ENCODE assay signal across 34 cellular contexts in genomic region chrX:110265624-110266023, GRCh38.
"Had no signal": no experiment of that assay in that cellular context is flagged by ENCODE, and none has a peak within 500 bp of the region (broad histone marks: within the 10 kb centered on the region; RNA-seq: fewer than 3 reads in every experiment).

No MANE protein-coding gene starts in this region.

- ATAC-seq: activated naive CD8-positive, alpha-beta T cell treated with anti-CD3 and anti-CD28 coated beads, Interleukin-2, amount 50 U/mL, for 24 hours; esophagus mucosa; heart left ventricle; naive thymus-derived CD4-positive, alpha-beta T cell; stimulated activated memory B cell treated with anti-CD40 and anti-IgM and Interleukin-4, amounts not matched to agents 10 μg/mL and 1 μg/mL and 100 μg/mL, for 72 hours; stimulated activated naive CD8-positive, alpha-beta T cell treated with anti-CD3 and anti-CD28 coated beads, Interleukin-15, amount 100 ng/mL, for 72 hours; WTC11 had no signal

- H3K27me3 Mint-ChIP-seq: activated CD4-positive, alpha-beta memory T cell treated with anti-CD3 and anti-CD28 coated beads, Interleukin-2, amount 10 ng/mL, durations not matched to agents 7 days and 5 days; activated CD4-positive, alpha-beta T cell treated with anti-CD3 and anti-CD28 coated beads, Interleukin-2, amount 10 ng/mL, durations not matched to agents 7 days and 5 days; activated naive CD4-positive, alpha-beta T cell treated with anti-CD3 and anti-CD28 coated beads, Interleukin-2, amount 50 U/mL, for 24 hours; activated naive CD8-positive, alpha-beta T cell treated with anti-CD3 and anti-CD28 coated beads, Interleukin-2, amount 50 U/mL, for 24 hours; central memory CD8-positive, alpha-beta T cell; dendritic cell treated with granulocyte-macrophage colony-stimulating factor and Interleukin-4, amounts not matched to agents 40 ng/mL and 50 ng/mL, for 4 days; memory B cell; naive thymus-derived CD4-positive, alpha-beta T cell; progenitor cell of endocrine pancreas; stimulated activated memory B cell treated with anti-CD40 and anti-IgM and Interleukin-4, amounts not matched to agents 10 μg/mL and 1 μg/mL and 100 μg/mL, for 72 hours; stimulated activated naive CD8-positive, alpha-beta T cell treated with anti-CD3 and anti-CD28 coated beads, Interleukin-15, amount 100 ng/mL, for 72 hours; type B pancreatic cell had no signal

- H3K36me3 ChIP-seq: breast epithelium, heart left ventricle, ovary, sigmoid colon, uterus had no signal

- H3K27ac ChIP-seq: breast epithelium, heart left ventricle, ovary, sigmoid colon, uterus had no signal

- H3K9me3 Mint-ChIP-seq: activated CD4-positive, alpha-beta memory T cell treated with anti-CD3 and anti-CD28 coated beads, Interleukin-2, amount 10 ng/mL, durations not matched to agents 7 days and 5 days; activated CD4-positive, alpha-beta T cell treated with anti-CD3 and anti-CD28 coated beads, Interleukin-2, amount 10 ng/mL, durations not matched to agents 7 days and 5 days; activated naive CD4-positive, alpha-beta T cell treated with anti-CD3 and anti-CD28 coated beads, Interleukin-2, amount 50 U/mL, for 24 hours; activated naive CD8-positive, alpha-beta T cell treated with anti-CD3 and anti-CD28 coated beads, Interleukin-2, amount 50 U/mL, for 24 hours; activated T-cell treated with anti-CD3 and anti-CD28 coated beads, Interleukin-2, amount 50 U/mL, for 24 hours; central memory CD8-positive, alpha-beta T cell; dendritic cell treated with granulocyte-macrophage colony-stimulating factor and Interleukin-4, amounts not matched to agents 40 ng/mL and 50 ng/mL, for 4 days; immature natural killer cell; memory B cell; stimulated activated memory B cell treated with anti-CD40 and anti-IgM and Interleukin-4, amounts not matched to agents 10 μg/mL and 1 μg/mL and 100 μg/mL, for 72 hours; stimulated activated naive CD8-positive, alpha-beta T cell treated with anti-CD3 and anti-CD28 coated beads, Interleukin-15, amount 100 ng/mL, for 72 hours; type B pancreatic cell; WTC11 had no signal

- H3K4me3 Mint-ChIP-seq: activated CD4-positive, alpha-beta memory T cell treated with anti-CD3 and anti-CD28 coated beads, Interleukin-2, amount 10 ng/mL, durations not matched to agents 7 days and 5 days; activated CD4-positive, alpha-beta T cell treated with anti-CD3 and anti-CD28 coated beads, Interleukin-2, amount 10 ng/mL, durations not matched to agents 7 days and 5 days; activated naive CD4-positive, alpha-beta T cell treated with anti-CD3 and anti-CD28 coated beads, Interleukin-2, amount 50 U/mL, for 24 hours; activated naive CD8-positive, alpha-beta T cell treated with anti-CD3 and anti-CD28 coated beads, Interleukin-2, amount 50 U/mL, for 24 hours; activated T-cell treated with anti-CD3 and anti-CD28 coated beads, Interleukin-2, amount 50 U/mL, for 24 hours; central memory CD8-positive, alpha-beta T cell; dendritic cell treated with granulocyte-macrophage colony-stimulating factor and Interleukin-4, amounts not matched to agents 40 ng/mL and 50 ng/mL, for 4 days; endodermal cell; immature natural killer cell; memory B cell; stimulated activated memory B cell treated with anti-CD40 and anti-IgM and Interleukin-4, amounts not matched to agents 10 μg/mL and 1 μg/mL and 100 μg/mL, for 72 hours; stimulated activated naive CD8-positive, alpha-beta T cell treated with anti-CD3 and anti-CD28 coated beads, Interleukin-15, amount 100 ng/mL, for 72 hours; type B pancreatic cell; WTC11 had no signal

- DNase-seq: activated CD4-positive, alpha-beta memory T cell treated with anti-CD3 and anti-CD28 coated beads, Interleukin-2, amount 10 ng/mL, durations not matched to agents 7 days and 5 days; activated CD4-positive, alpha-beta T cell treated with anti-CD3 and anti-CD28 coated beads for 1 hour; activated CD4-positive, alpha-beta T cell treated with anti-CD3 and anti-CD28 coated beads, Interleukin-2, amount 10 ng/mL, durations not matched to agents 7 days and 5 days; activated CD8-positive, alpha-beta memory T cell treated with anti-CD3 and anti-CD28 coated beads, Interleukin-2, amount 50 U/mL, for 48 hours; activated naive CD8-positive, alpha-beta T cell treated with anti-CD3 and anti-CD28 coated beads, Interleukin-2, amount 50 U/mL, for 24 hours; activated T-cell treated with anti-CD3 and anti-CD28 coated beads, Interleukin-2, amount 50 U/mL, for 24 hours; amygdala; endodermal cell; foreskin fibroblast; heart left ventricle; hypothalamus; immature natural killer cell; midbrain; naive thymus-derived CD4-positive, alpha-beta T cell; ovary; sigmoid colon; stimulated activated CD4-positive, alpha-beta T cell treated with anti-CD3 and anti-CD28 coated beads, Interleukin-1b, Interleukin-23, amount 100 ng/mL, for 48 hours; stimulated activated CD4-positive, alpha-beta T cell treated with anti-CD3 and anti-CD28 coated beads, Interleukin-4, amount 100 ng/mL, for 4 hours; stimulated activated CD8-positive, alpha-beta memory T cell treated with anti-CD3 and anti-CD28 coated beads, Interleukin-4, amount 100 ng/mL, for 48 hours; stimulated activated naive CD8-positive, alpha-beta T cell treated with anti-CD3 and anti-CD28 coated beads, Interleukin-15, amount 100 ng/mL, for 72 hours; substantia nigra; T1000; uterus had no signal

- H3K36me3 Mint-ChIP-seq: stimulated activated memory B cell treated with anti-CD40 and anti-IgM and Interleukin-4, amounts not matched to agents 10 μg/mL and 1 μg/mL and 100 μg/mL, for 72 hours; WTC11 had no signal

- H3K4me3 ChIP-seq: breast epithelium, heart left ventricle, ovary, sigmoid colon, smooth muscle cell, uterus had no signal

- H3K4me2 ChIP-seq: smooth muscle cell had no signal

- H3K9me3 ChIP-seq: breast epithelium, heart left ventricle, ovary, sigmoid colon, uterus had no signal

- H3K27me3 ChIP-seq: ovary, sigmoid colon, uterus had no signal

- H3K4me1 ChIP-seq: breast epithelium, sigmoid colon, uterus had no signal

- H3K27ac Mint-ChIP-seq: activated CD4-positive, alpha-beta memory T cell treated with anti-CD3 and anti-CD28 coated beads, Interleukin-2, amount 10 ng/mL, durations not matched to agents 7 days and 5 days; activated CD4-positive, alpha-beta T cell treated with anti-CD3 and anti-CD28 coated beads, Interleukin-2, amount 10 ng/mL, durations not matched to agents 7 days and 5 days; activated naive CD4-positive, alpha-beta T cell treated with anti-CD3 and anti-CD28 coated beads, Interleukin-2, amount 50 U/mL, for 24 hours; activated naive CD8-positive, alpha-beta T cell treated with anti-CD3 and anti-CD28 coated beads, Interleukin-2, amount 50 U/mL, for 24 hours; activated T-cell treated with anti-CD3 and anti-CD28 coated beads, Interleukin-2, amount 50 U/mL, for 24 hours; dendritic cell treated with granulocyte-macrophage colony-stimulating factor and Interleukin-4, amounts not matched to agents 40 ng/mL and 50 ng/mL, for 4 days; endodermal cell; immature natural killer cell; memory B cell; naive thymus-derived CD4-positive, alpha-beta T cell; progenitor cell of endocrine pancreas; stimulated activated memory B cell treated with anti-CD40 and anti-IgM and Interleukin-4, amounts not matched to agents 10 μg/mL and 1 μg/mL and 100 μg/mL, for 72 hours; stimulated activated naive CD8-positive, alpha-beta T cell treated with anti-CD3 and anti-CD28 coated beads, Interleukin-15, amount 100 ng/mL, for 72 hours; type B pancreatic cell; WTC11 had no signal
